ENCODE assay signal across 17 cellular contexts in the genomic region with DNA sequence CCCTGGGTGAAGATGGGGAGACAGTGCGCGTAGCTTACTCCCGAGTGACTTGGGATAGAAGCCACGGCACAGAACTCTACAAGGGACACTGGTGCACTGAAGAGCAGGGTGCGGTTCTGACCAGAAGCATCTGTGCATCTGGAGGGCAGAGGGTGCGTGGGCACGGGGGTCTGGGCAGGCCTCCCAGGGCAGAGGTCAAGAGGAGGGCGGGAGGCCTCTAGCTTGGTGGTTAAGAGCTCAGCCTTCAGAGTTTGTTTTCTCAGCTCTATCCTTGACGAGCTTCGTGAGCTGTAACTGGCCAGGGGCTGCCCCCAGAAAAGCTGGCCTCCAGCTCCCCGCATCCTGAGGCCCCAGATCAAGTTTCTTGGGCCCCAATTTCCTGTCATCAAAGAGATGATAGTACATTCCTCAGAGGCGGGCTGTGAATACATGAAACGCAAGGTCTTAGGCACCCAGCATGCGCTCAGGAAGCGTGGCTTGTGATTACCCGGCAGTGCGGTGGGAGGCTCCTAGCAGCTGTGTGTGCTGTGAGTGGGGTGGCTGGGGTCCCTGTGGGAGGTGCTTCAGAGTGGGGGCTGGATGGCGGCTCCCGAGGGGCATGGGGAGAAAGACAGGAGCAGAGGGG. TPM values are rescaled to one million over a fixed set of nuclear protein-coding genes. Genes with fewer than 3 reads are reported as not detected.
DNase-seq lines count a peak whose midpoint lies in the region; ATAC-seq and TF ChIP-seq lines count a peak whose summit lies in the region.
"Had no signal": no experiment of that assay in that cellular context is flagged by ENCODE, and none has a peak within 500 bp of the region (broad histone marks: within the 10 kb centered on the region; RNA-seq: fewer than 3 reads in every experiment).

No MANE protein-coding gene starts in this region.

- H3K36me3 Mint-ChIP-seq in CD14-positive monocyte (peaks cover 19 to 31% of the 10 kb centered on the region in 2 donors), activated B cell treated with CpG ODN at 0.5 μM for 24 hours (ENCODE audit: low read depth) (peaks cover 7% of the 10 kb centered on the region), naive B cell (peaks cover 0 to 8% of the 10 kb centered on the region in 2 donors)

- no peak overlapping the region for H3K4me3 ChIP-seq in DOHH2 (ENCODE audit: low read length)
- H3K4me3 ChIP-seq: breast epithelium, psoas muscle, tibial artery had no signal

- peak overlapping the region; percentile 95; the same call in 1 of the 2 replicates for H3K4me2 ChIP-seq in DOHH2 (ENCODE audit: low read length)

- ATAC-seq in activated B cell treated with CpG ODN at 0.5 μM for 24 hours (ENCODE audit: low read depth) (no peak), naive B cell (ENCODE audit: low read depth in 2 of 2) (no peak), GM21737 (IDR thresholded peaks at IDR 0.05; ENCODE audit: unreplicated experiment) (no peak), omental fat pad (ENCODE audit: low FRiP score) (no peak), HG03460 (IDR thresholded peaks at IDR 0.05; ENCODE audit: unreplicated experiment) (no peak)
- ATAC-seq: left lung, psoas muscle, Right ventricle myocardium inferior had no signal

- H3K27ac Mint-ChIP-seq in CD14-positive monocyte (peak overlapping the region; percentile 76 to 100 (median 97)), activated B cell treated with CpG ODN at 0.5 μM for 24 hours (peak overlapping the region; percentile 46), naive B cell (peak overlapping the region in 5 of 6 donors; percentile 50 to 88 (median 65))

- H3K4me3 Mint-ChIP-seq in CD14-positive monocyte = no peak overlapping the region
- H3K4me3 Mint-ChIP-seq in activated B cell treated with CpG ODN at 0.5 μM for 24 hours = no peak overlapping the region
- peak overlapping the region in 6 of 8 donors; percentile 44 to 92 (median 54) for H3K4me3 Mint-ChIP-seq in naive B cell

- CTCF ChIA-PET in activated B cell treated with CpG ODN at 0.5 μM for 24 hours (lab: Charles Lee) = interaction anchor here (1.0 kb wide), 2 partner anchors 38 to 296 kb away, joined by 3 to 4 read pairs; no protein-coding TSS in a partner anchor

- peaks cover 58% of the 10 kb centered on the region for H3K4me1 ChIP-seq in DOHH2 (ENCODE audit: control insufficient read depth, low read length)

- peaks cover 62% of the 10 kb centered on the region for H3K4me1 Mint-ChIP-seq in CD14-positive monocyte
- H3K4me1 Mint-ChIP-seq in activated B cell treated with CpG ODN at 0.5 μM for 24 hours = peaks cover 77% of the 10 kb centered on the region
- H3K4me1 Mint-ChIP-seq in naive B cell = peaks cover 54 to 74% (median 61%) of the 10 kb centered on the region in 3 donors

- H3K79me2 ChIP-seq in DOHH2 (ENCODE audit: control insufficient read depth, low read length) = peaks cover 19% of the 10 kb centered on the region

- H3F3A ChIP-seq in DOHH2 (ENCODE audit: control insufficient read depth, insufficient read depth) = peaks cover 3% of the 10 kb centered on the region

- DNase-seq in CD14-positive monocyte (ENCODE audit: low spot score) (no peak), activated B cell treated with CpG ODN at 0.5 μM for 24 hours (peak; percentile 12), naive B cell (no peak), NCI-H2196 treated with DMSO at 0.1 percent for 48 hours (lab: John Stamatoyannopoulos, UW; ENCODE audit: unreplicated experiment) (no peak), omental fat pad (ENCODE audit: low spot score) (no peak)
- DNase-seq: activated CD4-positive, CD25-positive, alpha-beta regulatory T cell; MM.1S; NCI-H1694 treated with DMSO at 0.1 percent for 48 hours; tibial artery had no signal

- H3K9me2 ChIP-seq in DOHH2 (replicated peaks; ENCODE audit: control insufficient read depth, low read length) = no peaks in the 10 kb centered on the region

- no peak for TF ChIP-seq CTCF in CD14-positive monocyte (IDR thresholded peaks at IDR 0.05)
- TF ChIP-seq CTCF in DOHH2 (IDR thresholded peaks at IDR 0.05; ENCODE audit: low read depth, low read length, poor library complexity, severe bottlenecking) = no peak
- no peak for TF ChIP-seq CTCF in activated B cell treated with CpG ODN at 0.5 μM for 24 hours (IDR thresholded peaks at IDR 0.05)
- TF ChIP-seq CTCF in omental fat pad (IDR thresholded peaks at IDR 0.05) = no peak

- no peaks in the 10 kb centered on the region for H3K36me3 ChIP-seq in DOHH2 (ENCODE audit: control insufficient read depth, low read length)
- H3K36me3 ChIP-seq: BE2C, breast epithelium, left lung, tibial artery had no signal

- no peaks in the 10 kb centered on the region for H3K9me3 ChIP-seq in DOHH2 (ENCODE audit: control insufficient read depth, insufficient read depth, low read length)
- H3K9me3 ChIP-seq: BE2C, breast epithelium, left lung, psoas muscle, tibial artery had no signal

- H3K9me3 Mint-ChIP-seq in CD14-positive monocyte (no peaks in the 10 kb centered on the region), activated B cell treated with CpG ODN at 0.5 μM for 24 hours (no peaks in the 10 kb centered on the region), naive B cell (peaks cover 0 to 2% (median 0%) of the 10 kb centered on the region in 7 donors)

- no peak overlapping the region for H3K27ac ChIP-seq in DOHH2 (ENCODE audit: low read depth, low read length)
- H3K27ac ChIP-seq: breast epithelium, psoas muscle, tibial artery had no signal

- H4K20me1 ChIP-seq in DOHH2 (ENCODE audit: control insufficient read depth, insufficient read depth, low read depth, low read length) = no peaks in the 10 kb centered on the region

- no peaks in the 10 kb centered on the region for H3K27me3 ChIP-seq in DOHH2 (ENCODE audit: control insufficient read depth, low read length)
- H3K27me3 ChIP-seq: BE2C, breast epithelium, left lung had no signal

- POLR2A ChIA-PET in activated B cell treated with CpG ODN at 0.5 μM for 24 hours (lab: Charles Lee) = interaction anchor here (0.6 to 11.5 kb wide), 5 partner anchors 9 to 231 kb away, joined by 3 to 581 read pairs (median 3); no protein-coding TSS in a partner anchor

- intact Hi-C loops in CD14-positive monocyte (cut with micrococcal nuclease) = no loop called here
- intact Hi-C loops in activated B cell treated with CpG ODN at 0.5 μM for 24 hours (cut with micrococcal nuclease) = loop anchor here (2.0 kb wide), 1 partner anchor 217 kb away; no protein-coding TSS in a partner anchor

- peaks cover 0 to 1% (median 0%) of the 10 kb centered on the region in 3 donors for H3K27me3 Mint-ChIP-seq in CD14-positive monocyte (ENCODE audit: low read depth in 3 of 3)
- H3K27me3 Mint-ChIP-seq in activated B cell treated with CpG ODN at 0.5 μM for 24 hours = no peaks in the 10 kb centered on the region
- no peaks in the 10 kb centered on the region for H3K27me3 Mint-ChIP-seq in naive B cell

RNA-seq across cellular contexts. Expression of a gene that starts 6.0 kb away (rescaled TPM):
- polyA plus RNA-seq in CD14-positive monocyte = 100 to 1,000 TPM; 391 to 423 TPM
- total RNA-seq in activated B cell treated with CpG ODN at 0.5 μM for 24 hours = 78.9 and 81.4 TPM in 2 replicates
- 10 to 100 TPM; 18.2 to 29.9 (median 23.1) TPM for polyA plus RNA-seq in naive B cell (ENCODE audit: low read depth in 6 of 6)
- 10 to 100 TPM; 34.4 to 43.0 (median 37.2) TPM for total RNA-seq in omental fat pad

Comparison
In these comparisons a context has a peak if more than half of its experiments do, and no peak if none do; other contexts are left out.
1. H3K27ac Mint-ChIP-seq: peak in every context shown above with its lines; median percentile 97 in CD14-positive monocyte; 65 in naive B cell; 46 in activated B cell treated with CpG ODN at 0.5 μM for 24 hours.
2. H3K4me3 Mint-ChIP-seq: peak in naive B cell (6 of 8); none in CD14-positive monocyte (0 of 2) and activated B cell treated with CpG ODN at 0.5 μM for 24 hours (single experiment).